14 cellular contexts compared by ENCODE assay signal in the genomic region with DNA sequence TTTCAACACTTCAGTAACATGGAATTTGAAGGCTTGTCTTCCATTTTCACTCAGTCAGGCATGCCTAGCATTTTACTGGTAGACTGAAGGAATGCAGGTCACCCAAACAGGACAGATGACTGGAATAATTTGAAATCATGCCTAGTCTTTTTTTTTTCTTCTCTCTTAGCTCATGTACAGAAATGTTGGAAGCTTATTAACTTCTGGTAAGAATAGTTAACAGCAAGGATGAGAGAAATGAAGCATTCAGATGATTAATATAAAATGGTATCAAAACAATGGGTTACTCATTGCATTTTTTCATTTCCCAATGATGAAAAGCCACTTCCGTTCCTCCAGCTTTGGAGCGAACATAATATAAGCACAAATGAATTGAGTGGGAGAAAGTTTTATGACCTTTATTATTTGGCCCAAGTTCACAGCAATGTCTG.
DNase-seq lines count a peak whose midpoint lies in the region; ATAC-seq lines count a peak whose summit lies in the region.
"Had no signal": no experiment of that assay in that cellular context is flagged by ENCODE, and none has a peak within 500 bp of the region (broad histone marks: within the 10 kb centered on the region; RNA-seq: fewer than 3 reads in every experiment).

No MANE protein-coding gene starts in this region.

- ATAC-seq in HG03469 (IDR thresholded peaks at IDR 0.05; ENCODE audit: unreplicated experiment): no peak
- ATAC-seq: stimulated activated memory B cell treated with anti-CD40 and anti-IgM and Interleukin-4, amounts not matched to agents 10 μg/mL and 1 μg/mL and 100 μg/mL, for 72 hours; T-helper 17 cell had no signal

- H3K9me3 ChIP-seq in skeletal muscle satellite cell (replicated peaks; ENCODE audit: low read length) (no peaks in the 10 kb centered on the region), SJCRH30 (replicated peaks) (no peaks in the 10 kb centered on the region)
- H3K9me3 ChIP-seq: esophagus squamous epithelium had no signal

- H3K27me3 ChIP-seq in skeletal muscle satellite cell (ENCODE audit: control insufficient read depth, insufficient read depth, low read length): no peaks in the 10 kb centered on the region
- H3K27me3 ChIP-seq in SJCRH30: no peaks in the 10 kb centered on the region
- H3K27me3 ChIP-seq: esophagus squamous epithelium had no signal

- no peak overlapping the region for H3K4me3 ChIP-seq in skeletal muscle satellite cell (ENCODE audit: low read length)
- no peak overlapping the region for H3K4me3 ChIP-seq in SJCRH30
- H3K4me3 ChIP-seq: esophagus squamous epithelium had no signal

- peaks cover 54% of the 10 kb centered on the region for H3K4me1 ChIP-seq in skeletal muscle satellite cell (ENCODE audit: control insufficient read depth, insufficient read depth, low read length)
- H3K4me1 ChIP-seq in SJCRH30: peaks cover 12% of the 10 kb centered on the region

- peak overlapping the region; percentile 30 for H3K4me2 ChIP-seq in skeletal muscle satellite cell (ENCODE audit: low read length)

- DNase-seq in HCEC 1CT: peak; percentile 85
- peak; percentile 86 for DNase-seq in astrocyte of the hippocampus (ENCODE audit: low read depth, low spot score)
- DNase-seq in glomerular endothelial cell (ENCODE audit: extremely low read depth, low read depth, low spot score): peak; percentile 90
- no peak for DNase-seq in SJCRH30
- no peak for DNase-seq in NK-92 treated with Interleukin-12 subunit alpha and Interleukin-12 subunit beta, amount 100 ng/mL, for 24 hours (lab: John Stamatoyannopoulos, UW)
- DNase-seq: DND-41; esophagus squamous epithelium; Karpas-422; NCI-H526 treated with DMSO at 0.1 percent for 48 hours; stimulated activated CD4-positive, alpha-beta T cell treated with anti-CD3 and anti-CD28 coated beads, Interleukin-15, amount 100 ng/mL, for 24 hours; T-helper 17 cell had no signal

- H3K36me3 ChIP-seq in skeletal muscle satellite cell (ENCODE audit: insufficient read depth, low read length) (no peaks in the 10 kb centered on the region), SJCRH30 (no peaks in the 10 kb centered on the region)
- H3K36me3 ChIP-seq: esophagus squamous epithelium had no signal

- no peak overlapping the region for H3K27ac ChIP-seq in SJCRH30

- H3K9ac ChIP-seq in skeletal muscle satellite cell (ENCODE audit: low read depth, low read length): peak overlapping the region; percentile 77

Comparison
In these comparisons a context has a peak if more than half of its experiments do, and no peak if none do; other contexts are left out.
1. DNase-seq: peak in HCEC 1CT (single experiment), astrocyte of the hippocampus (single experiment) and glomerular endothelial cell (single experiment); none in SJCRH30 (0 of 2) and NK-92 treated with Interleukin-12 subunit alpha and Interleukin-12 subunit beta, amount 100 ng/mL, for 24 hours (single experiment).